In the genomic region with DNA sequence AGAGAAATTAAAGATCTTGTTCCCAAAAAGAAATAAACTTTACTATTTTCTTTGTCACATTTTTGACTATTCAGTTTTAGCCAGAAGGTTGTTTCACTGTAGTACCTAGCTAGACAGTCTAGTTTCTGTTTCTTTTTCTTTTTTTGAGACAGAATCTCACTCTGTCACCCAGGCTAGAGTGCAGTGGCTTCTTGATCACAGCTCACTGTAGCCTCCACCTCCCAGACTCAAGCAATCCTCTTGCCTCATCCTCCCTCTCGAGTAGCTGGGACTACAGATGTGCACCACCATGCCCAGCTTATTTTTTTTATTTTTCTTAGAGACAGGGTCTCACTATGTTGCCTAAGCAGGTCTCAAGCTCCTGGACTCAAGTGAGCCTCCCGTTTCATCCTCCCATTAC, we compare ENCODE assay signal across 11 cellular contexts. TPM values are rescaled to one million over a fixed set of nuclear protein-coding genes. Genes with fewer than 3 reads are reported as not detected.
DNase-seq lines count a peak whose midpoint lies in the region; ATAC-seq lines count a peak whose summit lies in the region.
"Had no signal": no experiment of that assay in that cellular context is flagged by ENCODE, and none has a peak within 500 bp of the region (broad histone marks: within the 10 kb centered on the region; RNA-seq: fewer than 3 reads in every experiment).

No MANE protein-coding gene starts in this region.

- H3K27ac Mint-ChIP-seq in immature natural killer cell = peak overlapping the region; percentile 20 to 79 (median 37)

- peaks cover 27 to 35% of the 10 kb centered on the region in 2 donors for H3K4me1 Mint-ChIP-seq in immature natural killer cell

- H3K9me3 Mint-ChIP-seq in immature natural killer cell = no peaks in the 10 kb centered on the region

- H3K4me3 Mint-ChIP-seq in immature natural killer cell = peak overlapping the region in 4 of 5 donors; percentile 27 to 39 (median 33)

- DNase-seq in immature natural killer cell (no peak), SKM-1 treated with dmso at 0.1 percent for 144 hours (lab: John Stamatoyannopoulos, UW; ENCODE audit: unreplicated experiment) (no peak), cerebellum (ENCODE audit: low spot score) (no peak), NCI-H187 treated with DMSO at 0.1 percent for 48 hours (lab: John Stamatoyannopoulos, UW) (no peak), mesenteric fat pad (ENCODE audit: low spot score) (no peak)
- DNase-seq: NCI-H526 treated with DMSO at 0.1 percent for 48 hours had no signal

- ATAC-seq in GM18870 (IDR thresholded peaks at IDR 0.05; ENCODE audit: unreplicated experiment) = peak; percentile 54
- ATAC-seq in GM21576 (IDR thresholded peaks at IDR 0.05; ENCODE audit: unreplicated experiment) = peak; percentile 54
- peak; percentile 34 for ATAC-seq in HG03378 (IDR thresholded peaks at IDR 0.05; ENCODE audit: unreplicated experiment)

- peaks cover 0 to 4% (median 0%) of the 10 kb centered on the region in 3 donors for H3K27me3 Mint-ChIP-seq in immature natural killer cell (ENCODE audit: low read depth in 3 of 3)

- peaks cover 4 to 14% (median 5%) of the 10 kb centered on the region in 3 donors for H3K36me3 Mint-ChIP-seq in immature natural killer cell

RNA-seq across cellular contexts. Expression of a gene that starts 2.2 kb away (rescaled TPM):
- polyA plus RNA-seq in immature natural killer cell = 10 to 100 TPM in 1 of 3 donors, 1 to 10 TPM in 2; 4.4 to 10.6 (median 7.2) TPM
- total RNA-seq in cerebellum (24.0 TPM), mesenteric fat pad (13.1 TPM)

RNA-seq across cellular contexts. Expression of a gene that starts 41.9 kb away (rescaled TPM):
- polyA plus RNA-seq in immature natural killer cell = not detected
- total RNA-seq in cerebellum = 14.3 TPM
- total RNA-seq in mesenteric fat pad = 1.00 TPM
- total RNA-seq: bronchial epithelial cell, glomerular endothelial cell had no signal
